22 cellular contexts compared by ENCODE assay signal in the genomic region with DNA sequence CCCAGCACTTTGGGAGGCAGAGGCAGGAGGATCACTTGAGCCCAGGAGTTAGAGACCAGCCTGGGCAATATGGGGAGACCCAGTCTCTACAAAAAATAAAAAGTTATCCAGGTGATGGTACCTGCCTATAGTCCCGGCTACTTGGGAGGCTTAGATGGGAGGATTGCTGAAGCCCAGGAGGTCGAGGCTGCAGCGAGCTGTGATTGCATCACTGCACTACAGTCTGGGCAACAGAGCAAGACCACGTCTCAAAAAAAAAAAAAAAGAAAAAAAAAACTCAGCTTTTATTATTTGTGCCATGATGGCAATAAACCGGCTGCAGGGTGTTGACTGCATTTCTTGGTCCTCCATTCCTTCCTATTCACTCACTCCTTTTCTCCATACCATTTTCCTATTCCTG. TPM values are rescaled to one million over a fixed set of nuclear protein-coding genes. Genes with fewer than 3 reads are reported as not detected.
DNase-seq lines count a peak whose midpoint lies in the region; ATAC-seq, FAIRE-seq and TF ChIP-seq lines count a peak whose summit lies in the region.
"Had no signal": no experiment of that assay in that cellular context is flagged by ENCODE, and none has a peak within 500 bp of the region (broad histone marks: within the 10 kb centered on the region; RNA-seq: fewer than 3 reads in every experiment).

No MANE protein-coding gene starts in this region.

- in situ Hi-C loops in HepG2 (cut with HindIII; ENCODE audit: extremely low pct_ligation_motif_present, low pct_unique_long_range_greater_than_20kb): no loop called here

- H2AFZ ChIP-seq in HepG2 (ENCODE audit: low read length): no peak overlapping the region

- H3K27ac ChIP-seq in HepG2 (ENCODE audit: extremely low read length, insufficient read depth, low read length): no peak overlapping the region
- no peak overlapping the region for H3K27ac ChIP-seq in right lobe of liver
- peak overlapping the region in 1 of 4 donors; percentile 13 for H3K27ac ChIP-seq in pancreas
- H3K27ac ChIP-seq: HL-60 had no signal

- H3K79me2 ChIP-seq in HepG2 (ENCODE audit: insufficient read depth, low read length): no peaks in the 10 kb centered on the region

- H3K4me1 Mint-ChIP-seq in T-helper 17 cell: peaks cover 17% of the 10 kb centered on the region
- peaks cover 5% of the 10 kb centered on the region for H3K4me1 Mint-ChIP-seq in mesothelial cell of epicardium
- H3K4me1 Mint-ChIP-seq in osteocyte (ENCODE audit: unreplicated experiment): peaks cover 11% of the 10 kb centered on the region

- H3K27ac Mint-ChIP-seq in T-helper 17 cell (peak overlapping the region; percentile 45), mesothelial cell of epicardium (peak overlapping the region; percentile 5), osteocyte (ENCODE audit: unreplicated experiment) (no peak overlapping the region)
- H3K27ac Mint-ChIP-seq: stimulated activated naive B cell treated with anti-CD40 and anti-IgM and Interleukin-4, amounts not matched to agents 10 μg/mL and 1 μg/mL and 100 μg/mL, for 72 hours had no signal

- H3K27me3 Mint-ChIP-seq in T-helper 17 cell (no peaks in the 10 kb centered on the region), mesothelial cell of epicardium (ENCODE audit: low read depth) (no peaks in the 10 kb centered on the region), osteocyte (ENCODE audit: unreplicated experiment) (no peaks in the 10 kb centered on the region)
- H3K27me3 Mint-ChIP-seq: CD4-positive, CD25-positive, alpha-beta regulatory T cell; stimulated activated naive B cell treated with anti-CD40 and anti-IgM and Interleukin-4, amounts not matched to agents 10 μg/mL and 1 μg/mL and 100 μg/mL, for 72 hours had no signal

- no TSS peak for BruUV-seq in HepG2 (replicated peaks; lab: Mats Ljungman, UMichigan)

- DNase-seq in HepG2 (ENCODE audit: low spot score) (no peak), right lobe of liver (no peak), T-helper 17 cell (no peak), mesothelial cell of epicardium (ENCODE audit: low spot score in 2 of 2, unreplicated experiment in 2 of 2) (no peak), osteocyte (ENCODE audit: extremely low spot score, unreplicated experiment) (no peak), pancreas (no peak)
- no peak for DNase-seq in activated CD4-positive, CD25-positive, alpha-beta regulatory T cell treated with anti-CD3 and anti-CD28 coated beads, Interleukin-2, amount 50 U/mL, for 72 hours
- DNase-seq: activated CD4-positive, alpha-beta T cell treated with anti-CD3 and anti-CD28 coated beads, Interleukin-2, amount 50 U/mL, for 4 hours; CD4-positive, CD25-positive, alpha-beta regulatory T cell; dermis blood vessel endothelial cell; GDM1; NCI-H1092; NCI-H1930; NCI-H446; OCI-M1; spleen; stimulated activated CD4-positive, alpha-beta T cell treated with anti-CD3 and anti-CD28 coated beads, Interleukin-2, amount 100 ng/mL, for 48 hours; stimulated activated naive B cell treated with anti-CD40 and anti-IgM and Interleukin-4, amounts not matched to agents 10 μg/mL and 1 μg/mL and 100 μg/mL, for 72 hours; testis had no signal

- 95% methylated on average over 5 of the region's 5 CpGs for WGBS in HepG2 (ENCODE audit: low lambda C conversion rate)
- WGBS in right lobe of liver (ENCODE audit: insufficient coverage, low coverage, low lambda C conversion rate, missing lambda C conversion rate): 80% methylated on average over 5 of the region's 5 CpGs
- WGBS in pancreas, 2 donors: 63 to 72% methylated on average over 5 of the region's 5 CpGs

- H3K9me3 Mint-ChIP-seq in mesothelial cell of epicardium: no peaks in the 10 kb centered on the region
- H3K9me3 Mint-ChIP-seq in osteocyte (ENCODE audit: unreplicated experiment): no peaks in the 10 kb centered on the region
- H3K9me3 Mint-ChIP-seq: CD4-positive, CD25-positive, alpha-beta regulatory T cell; stimulated activated naive B cell treated with anti-CD40 and anti-IgM and Interleukin-4, amounts not matched to agents 10 μg/mL and 1 μg/mL and 100 μg/mL, for 72 hours; T-helper 2 cell treated with Interferon-gamma antibody and Interleukin-4, amounts not matched to agents 5 μg/mL and 100 μg/mL, for 36 hours had no signal

- no peak for TF ChIP-seq RAD21 in HepG2 (CRISPR knock-in tag; IDR thresholded peaks at IDR 0.05)

- CTCF ChIA-PET in HepG2 (lab: Yijun Ruan, JAX; ENCODE audit: low intra/inter-chr PET ratio, low total read pairs): no interaction called here

- no peak overlapping the region for H3K9ac ChIP-seq in HepG2 (ENCODE audit: insufficient read depth, low read depth, low read length)

- H3K4me1 ChIP-seq in HepG2 (ENCODE audit: insufficient read depth, low read length): peaks cover 19% of the 10 kb centered on the region
- H3K4me1 ChIP-seq in right lobe of liver: peaks cover 0 to 49% (median 8%) of the 10 kb centered on the region in 4 donors
- peaks cover 8 to 14% (median 12%) of the 10 kb centered on the region in 3 donors for H3K4me1 ChIP-seq in pancreas

- H3K4me3 ChIP-seq in HepG2 (replicated peaks in 1 of 3; ENCODE audit: insufficient read depth in 1 of 3, low read depth in 2 of 3, low read length in 3 of 3) (no peak overlapping the region), right lobe of liver (no peak overlapping the region), pancreas (no peak overlapping the region)
- H3K4me3 ChIP-seq: spleen, testis had no signal

- FAIRE-seq in HepG2 (lab: Jason Lieb, UNC) (no peak), pancreas (lab: Jason Lieb, UNC) (no peak)
- FAIRE-seq: endothelial cell of umbilical vein had no signal

- H3K36me3 Mint-ChIP-seq in T-helper 17 cell (ENCODE audit: low read depth) (peaks cover 2% of the 10 kb centered on the region), mesothelial cell of epicardium (peaks cover 2% of the 10 kb centered on the region), osteocyte (ENCODE audit: unreplicated experiment) (no peaks in the 10 kb centered on the region)

- H3K9me3 ChIP-seq in HepG2 (ENCODE audit: low read length) (no peaks in the 10 kb centered on the region), right lobe of liver (no peaks in the 10 kb centered on the region), T-helper 17 cell (ENCODE audit: control insufficient read depth, low read length, poor library complexity, severe bottlenecking) (no peaks in the 10 kb centered on the region), pancreas (no peaks in the 10 kb centered on the region)
- H3K9me3 ChIP-seq: spleen, testis had no signal

- H3K4me3 Mint-ChIP-seq in T-helper 17 cell (no peak overlapping the region), mesothelial cell of epicardium (no peak overlapping the region), osteocyte (ENCODE audit: unreplicated experiment) (no peak overlapping the region)
- H3K4me3 Mint-ChIP-seq: CD4-positive, CD25-positive, alpha-beta regulatory T cell; stimulated activated naive B cell treated with anti-CD40 and anti-IgM and Interleukin-4, amounts not matched to agents 10 μg/mL and 1 μg/mL and 100 μg/mL, for 72 hours; T-helper 2 cell treated with Interferon-gamma antibody and Interleukin-4, amounts not matched to agents 5 μg/mL and 100 μg/mL, for 36 hours had no signal

- TF ChIP-seq CTCF in HepG2 (CRISPR knock-in tag; IDR thresholded peaks at IDR 0.05) (no peak), right lobe of liver (IDR thresholded peaks at IDR 0.05) (no peak), mesothelial cell of epicardium (IDR thresholded peaks at IDR 0.05; ENCODE audit: unreplicated experiment) (no peak), osteocyte (IDR thresholded peaks at IDR 0.05) (no peak), pancreas (IDR thresholded peaks at IDR 0.05) (no peak)

- no peak overlapping the region for H3K4me2 ChIP-seq in HepG2 (ENCODE audit: low read depth, low read length)

- H3K36me3 ChIP-seq in HepG2 (replicated peaks in 1 of 2; ENCODE audit: control insufficient read depth in 1 of 2, insufficient read depth in 2 of 2, low read length in 2 of 2): no peaks in the 10 kb centered on the region; a peak in 2 of 5 replicates
- peaks cover 0 to 22% (median 11%) of the 10 kb centered on the region in 4 donors for H3K36me3 ChIP-seq in right lobe of liver
- H3K36me3 ChIP-seq in pancreas: peaks cover 2 to 32% (median 4%) of the 10 kb centered on the region in 3 donors

- no peak for TF ChIP-seq EP300 in HepG2 (IDR thresholded peaks at IDR 0.05; ENCODE audit: low read depth in 2 of 2, low read length in 2 of 2)
- no peak for TF ChIP-seq EP300 in HepG2 (CRISPR knock-in tag; IDR thresholded peaks at IDR 0.05; ENCODE audit: borderline replicate concordance)

- POLR2A ChIA-PET in HepG2 (lab: Yijun Ruan, JAX): no interaction called here

- intact Hi-C loops in HepG2 (cut with micrococcal nuclease; ENCODE audit: unreplicated experiment) (no loop called here), right lobe of liver (cut with DNase I) (no loop called here), pancreas (cut with DNase I) (no loop called here)

- ATAC-seq in HepG2 (no peak), right lobe of liver (no peak), T-helper 17 cell (no peak), pancreas (no peak)
- ATAC-seq: stimulated activated naive B cell treated with anti-CD40 and anti-IgM and Interleukin-4, amounts not matched to agents 10 μg/mL and 1 μg/mL and 100 μg/mL, for 72 hours had no signal

- TF ChIP-seq POLR2A in HepG2 (IDR thresholded peaks at IDR 0.05; ENCODE audit: insufficient read depth in 1 of 2, low read depth in 2 of 2, low read length in 2 of 2) (no peak), right lobe of liver (IDR thresholded peaks at IDR 0.05) (no peak)

- no peaks in the 10 kb centered on the region for H3K27me3 ChIP-seq in HepG2 (ENCODE audit: control insufficient read depth in 1 of 2, insufficient read depth in 2 of 2, low read length in 2 of 2)
- no peaks in the 10 kb centered on the region for H3K27me3 ChIP-seq in right lobe of liver
- H3K27me3 ChIP-seq in pancreas: no peaks in the 10 kb centered on the region
- H3K27me3 ChIP-seq: spleen, testis had no signal

- no peaks in the 10 kb centered on the region for H4K20me1 ChIP-seq in HepG2 (ENCODE audit: insufficient read depth, low read length)

RNA-seq across cellular contexts. Expression of a gene that starts 33.6 kb away (rescaled TPM):
- 20.8 and 22.8 TPM in 2 replicates for total RNA-seq in HepG2 (2016; rRNA removed; fragmentation: Illumina TruSeq; extraction: Trizol)
- total RNA-seq in HepG2 (2016; cell fraction: cytosol; rRNA removed; fragmentation: Illumina TruSeq; extraction: Trizol; ENCODE audit: low read depth): 2.5 and 2.8 TPM in 2 replicates
- 20.2 and 22.6 TPM in 2 replicates for total RNA-seq in HepG2 (2016; cell fraction: insoluble cytoplasmic fraction; rRNA removed; fragmentation: Illumina TruSeq; extraction: Trizol)
- 4.9 and 5.7 TPM in 2 replicates for total RNA-seq in HepG2 (2016; cell fraction: membrane; rRNA removed; fragmentation: Illumina TruSeq; extraction: Trizol)
- total RNA-seq in HepG2 (2016; cell fraction: nucleus; rRNA removed; fragmentation: Illumina TruSeq; extraction: Trizol): 17.0 and 24.6 TPM in 2 replicates
- 15.4 and 18.4 TPM in 2 replicates for polyA plus RNA-seq in HepG2 (2011; rRNA removed)
- polyA plus RNA-seq in HepG2 (2011; cell fraction: cytosol; rRNA removed): 11.9 and 14.9 TPM in 2 replicates
- polyA plus RNA-seq in HepG2 (2011; cell fraction: nucleus; rRNA removed): 19.7 and 24.6 TPM in 2 replicates
- 11.8 and 16.2 TPM in 2 replicates for polyA plus RNA-seq in HepG2 (2012)
- polyA plus RNA-seq in HepG2 (2016; cell fraction: cytosol; fragmentation: Illumina TruSeq; extraction: Trizol; ENCODE audit: low read depth): 0.94 and 1.1 TPM in 2 replicates
- polyA plus RNA-seq in HepG2 (2016; cell fraction: insoluble cytoplasmic fraction; fragmentation: Illumina TruSeq; extraction: Trizol; ENCODE audit: low read depth): 16.1 and 16.3 TPM in 2 replicates
- 1.7 and 2.2 TPM in 2 replicates for polyA plus RNA-seq in HepG2 (2016; cell fraction: membrane; fragmentation: Illumina TruSeq; extraction: Trizol; ENCODE audit: low read depth)
- 22.2 and 27.8 TPM in 2 replicates for polyA plus RNA-seq in HepG2 (2016; cell fraction: nucleus; fragmentation: Illumina TruSeq; extraction: Trizol; ENCODE audit: insufficient read depth, low read depth)
- polyA minus RNA-seq in HepG2 (2011; rRNA and poly(A)+ RNA removed; ENCODE audit: low replicate concordance): 32.9 and 35.2 TPM in 2 replicates
- 11.9 and 15.1 TPM in 2 replicates for polyA minus RNA-seq in HepG2 (2011; cell fraction: cytosol; rRNA and poly(A)+ RNA removed)
- 30.3 and 31.2 TPM in 2 replicates for polyA minus RNA-seq in HepG2 (2011; cell fraction: nucleus; rRNA and poly(A)+ RNA removed)
- 10 to 100 TPM; 17.0 to 24.1 (median 21.6) TPM for total RNA-seq in right lobe of liver
- total RNA-seq in T-helper 17 cell: 100 to 1,000 TPM in 1 of 2 donors, 10 to 100 TPM in 1; 84.0 to 104 TPM
- total RNA-seq in mesothelial cell of epicardium: 36.4 to 39.3 TPM (median 37.9 TPM) in 3 replicates
- 32.1 and 39.0 TPM in 2 replicates for total RNA-seq in osteocyte
- total RNA-seq in pancreas: 10 to 100 TPM; 11.0 to 24.2 (median 15.7) TPM
- 10 to 100 TPM; 20.5 to 26.7 TPM for polyA plus RNA-seq in pancreas

RNA-seq across cellular contexts. Expression of a gene that starts 44.1 kb away (rescaled TPM):
- total RNA-seq in HepG2 (2016; rRNA removed; fragmentation: Illumina TruSeq; extraction: Trizol) (9.2 and 15.2 TPM in 2 replicates), right lobe of liver (100 to 1,000 TPM in 2 of 6 experiments, 10 to 100 TPM in 4; 53.2 to 117 (median 66.9) TPM), T-helper 17 cell (10 to 100 TPM; 18.2 to 40.7 TPM), mesothelial cell of epicardium (17.2 to 19.4 TPM (median 18.5 TPM) in 3 replicates), osteocyte (16.3 and 19.0 TPM in 2 replicates), pancreas (100 to 1,000 TPM; 156 to 534 (median 212) TPM)
- total RNA-seq in HepG2 (2016; cell fraction: cytosol; rRNA removed; fragmentation: Illumina TruSeq; extraction: Trizol; ENCODE audit: low read depth): 10.0 and 10.4 TPM in 2 replicates
- 7.8 and 13.5 TPM in 2 replicates for total RNA-seq in HepG2 (2016; cell fraction: insoluble cytoplasmic fraction; rRNA removed; fragmentation: Illumina TruSeq; extraction: Trizol)
- 17.6 and 23.3 TPM in 2 replicates for total RNA-seq in HepG2 (2016; cell fraction: membrane; rRNA removed; fragmentation: Illumina TruSeq; extraction: Trizol)
- total RNA-seq in HepG2 (2016; cell fraction: nucleus; rRNA removed; fragmentation: Illumina TruSeq; extraction: Trizol): 10.0 and 10.8 TPM in 2 replicates
- polyA plus RNA-seq in HepG2 (2011; rRNA removed) (23.8 and 29.5 TPM in 2 replicates), pancreas (100 to 1,000 TPM in 1 of 2 donors, 10 to 100 TPM in 1; 91.4 to 135 TPM)
- 27.5 and 32.7 TPM in 2 replicates for polyA plus RNA-seq in HepG2 (2011; cell fraction: cytosol; rRNA removed)
- 21.6 and 24.3 TPM in 2 replicates for polyA plus RNA-seq in HepG2 (2011; cell fraction: nucleus; rRNA removed)
- polyA plus RNA-seq in HepG2 (2012): 9.2 and 17.3 TPM in 2 replicates
- polyA plus RNA-seq in HepG2 (2016; cell fraction: cytosol; fragmentation: Illumina TruSeq; extraction: Trizol; ENCODE audit: low read depth): 13.1 and 15.0 TPM in 2 replicates
- polyA plus RNA-seq in HepG2 (2016; cell fraction: insoluble cytoplasmic fraction; fragmentation: Illumina TruSeq; extraction: Trizol; ENCODE audit: low read depth): 10.0 and 11.2 TPM in 2 replicates
- 19.3 and 21.6 TPM in 2 replicates for polyA plus RNA-seq in HepG2 (2016; cell fraction: membrane; fragmentation: Illumina TruSeq; extraction: Trizol; ENCODE audit: low read depth)
- polyA plus RNA-seq in HepG2 (2016; cell fraction: nucleus; fragmentation: Illumina TruSeq; extraction: Trizol; ENCODE audit: insufficient read depth, low read depth): 16.7 and 18.4 TPM in 2 replicates
- polyA minus RNA-seq in HepG2 (2011; rRNA and poly(A)+ RNA removed; ENCODE audit: low replicate concordance): 13.6 and 45.9 TPM in 2 replicates
- polyA minus RNA-seq in HepG2 (2011; cell fraction: cytosol; rRNA and poly(A)+ RNA removed): 10.1 and 10.6 TPM in 2 replicates
- polyA minus RNA-seq in HepG2 (2011; cell fraction: nucleus; rRNA and poly(A)+ RNA removed): 11.7 and 12.1 TPM in 2 replicates
